8 cellular contexts compared by ENCODE assay signal in genomic region chr4:112348488-112349158, GRCh38.
DNase-seq lines count a peak whose midpoint lies in the region; ATAC-seq and TF ChIP-seq lines count a peak whose summit lies in the region.

No MANE protein-coding gene starts in this region.

- H3K27me3 ChIP-seq in brain microvascular endothelial cell (replicated peaks): no peaks in the 10 kb centered on the region

- no peaks in the 10 kb centered on the region for H3K36me3 Mint-ChIP-seq in activated naive CD4-positive, alpha-beta T cell treated with anti-CD3 and anti-CD28 coated beads, Interleukin-2, amount 10 ng/mL, durations not matched to agents 7 days and 5 days

- peak; percentile 22 for DNase-seq in COR-L47 (lab: John Stamatoyannopoulos, UW)
- DNase-seq in NCI-H187 (lab: John Stamatoyannopoulos, UW): peak; percentile 44 to 48
- peak; percentile 68 for DNase-seq in brain microvascular endothelial cell
- DNase-seq in islet precursor cell: peak; percentile 93
- DNase-seq in SKM-1 treated with dmso at 0.1 percent for 144 hours (lab: John Stamatoyannopoulos, UW; ENCODE audit: unreplicated experiment): no peak
- no peak for DNase-seq in NOMO-1 treated with DMSO at 0.1 percent for 48 hours (lab: John Stamatoyannopoulos, UW; ENCODE audit: unreplicated experiment)
- DNase-seq in activated naive CD4-positive, alpha-beta T cell treated with anti-CD3 and anti-CD28 coated beads, Interleukin-2, amount 10 ng/mL, durations not matched to agents 7 days and 5 days: no peak

- no peak for ATAC-seq in GM19467 (IDR thresholded peaks at IDR 0.05; ENCODE audit: unreplicated experiment)

- no peaks in the 10 kb centered on the region for H3K27me3 Mint-ChIP-seq in activated naive CD4-positive, alpha-beta T cell treated with anti-CD3 and anti-CD28 coated beads, Interleukin-2, amount 10 ng/mL, durations not matched to agents 7 days and 5 days

- H3K4me3 Mint-ChIP-seq in activated naive CD4-positive, alpha-beta T cell treated with anti-CD3 and anti-CD28 coated beads, Interleukin-2, amount 10 ng/mL, durations not matched to agents 7 days and 5 days: no peak overlapping the region

- no peaks in the 10 kb centered on the region for H3K9me3 Mint-ChIP-seq in activated naive CD4-positive, alpha-beta T cell treated with anti-CD3 and anti-CD28 coated beads, Interleukin-2, amount 10 ng/mL, durations not matched to agents 7 days and 5 days

- no peaks in the 10 kb centered on the region for H3K36me3 ChIP-seq in brain microvascular endothelial cell (replicated peaks)

- CTCF ChIA-PET in activated naive CD4-positive, alpha-beta T cell treated with anti-CD3 and anti-CD28 coated beads, Interleukin-2, amount 10 ng/mL, durations not matched to agents 7 days and 5 days (lab: Charles Lee): no interaction called here

- TF ChIP-seq CTCF in brain microvascular endothelial cell (IDR thresholded peaks at IDR 0.05; ENCODE audit: low read depth, low read length, missing control alignments): peak; percentile 68

- no peak overlapping the region for H3K27ac ChIP-seq in brain microvascular endothelial cell

- no peaks in the 10 kb centered on the region for H3K4me1 Mint-ChIP-seq in activated naive CD4-positive, alpha-beta T cell treated with anti-CD3 and anti-CD28 coated beads, Interleukin-2, amount 10 ng/mL, durations not matched to agents 7 days and 5 days

- H3K4me3 ChIP-seq in brain microvascular endothelial cell (ENCODE audit: low read depth, low read length): peak overlapping the region; percentile 10

- in situ Hi-C loops in brain microvascular endothelial cell (cut with HindIII; ENCODE audit: low pct_ligation_motif_present, low sequenced_read_pairs): loop anchor here (25.0 kb wide), 1 partner anchor 264 kb away; no protein-coding TSS in a partner anchor

- H3K27ac Mint-ChIP-seq in activated naive CD4-positive, alpha-beta T cell treated with anti-CD3 and anti-CD28 coated beads, Interleukin-2, amount 10 ng/mL, durations not matched to agents 7 days and 5 days: no peak overlapping the region

Comparison
In these comparisons a context has a peak if more than half of its experiments do, and no peak if none do; other contexts are left out.
1. DNase-seq: peak in COR-L47 (single experiment), NCI-H187 (2 of 2), brain microvascular endothelial cell (single experiment) and islet precursor cell (single experiment); none in SKM-1 treated with dmso at 0.1 percent for 144 hours (single experiment), NOMO-1 treated with DMSO at 0.1 percent for 48 hours (single experiment) and activated naive CD4-positive, alpha-beta T cell treated with anti-CD3 and anti-CD28 coated beads, Interleukin-2, amount 10 ng/mL, durations not matched to agents 7 days and 5 days (single experiment).